1 cellular context compared by ENCODE assay signal in genomic region chr2:68023904-68024303, GRCh38.
TF ChIP-seq lines count a peak whose summit lies in the region.

No MANE protein-coding gene starts in this region.

TF ChIP-seq in K562, 482 proteins besides CTCF, POLR2A, EP300 and RAD21:
- TF ChIP-seq, protein P1, sequence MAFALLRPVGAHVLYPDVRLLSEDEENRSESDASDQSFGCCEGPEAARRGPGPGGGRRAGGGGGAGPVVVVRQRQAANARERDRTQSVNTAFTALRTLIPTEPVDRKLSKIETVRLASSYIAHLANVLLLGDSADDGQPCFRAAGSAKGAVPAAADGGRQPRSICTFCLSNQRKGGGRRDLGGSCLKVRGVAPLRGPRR (CRISPR knock-in tag; IDR thresholded peaks at IDR 0.05), result no peak
- TF ChIP-seq, protein P2, sequence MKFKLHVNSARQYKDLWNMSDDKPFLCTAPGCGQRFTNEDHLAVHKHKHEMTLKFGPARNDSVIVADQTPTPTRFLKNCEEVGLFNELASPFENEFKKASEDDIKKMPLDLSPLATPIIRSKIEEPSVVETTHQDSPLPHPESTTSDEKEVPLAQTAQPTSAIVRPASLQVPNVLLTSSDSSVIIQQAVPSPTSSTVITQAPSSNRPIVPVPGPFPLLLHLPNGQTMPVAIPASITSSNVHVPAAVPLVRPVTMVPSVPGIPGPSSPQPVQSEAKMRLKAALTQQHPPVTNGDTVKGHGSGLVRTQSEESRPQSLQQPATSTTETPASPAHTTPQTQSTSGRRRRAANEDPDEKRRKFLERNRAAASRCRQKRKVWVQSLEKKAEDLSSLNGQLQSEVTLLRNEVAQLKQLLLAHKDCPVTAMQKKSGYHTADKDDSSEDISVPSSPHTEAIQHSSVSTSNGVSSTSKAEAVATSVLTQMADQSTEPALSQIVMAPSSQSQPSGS (CRISPR knock-in tag; IDR thresholded peaks at IDR 0.05), result no peak
- no peak for TF ChIP-seq ZNF140 (CRISPR knock-in tag; IDR thresholded peaks at IDR 0.05)
